In genomic region chr3:42500909-42501308, GRCh38 we compare ENCODE assay signal across 9 cellular contexts. TPM values are rescaled to one million over a fixed set of nuclear protein-coding genes. Genes with fewer than 3 reads are reported as not detected.
DNase-seq lines count a peak whose midpoint lies in the region; ATAC-seq, FAIRE-seq and TF ChIP-seq lines count a peak whose summit lies in the region.
"Had no signal": no experiment of that assay in that cellular context is flagged by ENCODE, and none has a peak within 500 bp of the region (broad histone marks: within the 10 kb centered on the region; RNA-seq: fewer than 3 reads in every experiment).

No MANE protein-coding gene starts in this region.

- H3K27ac Mint-ChIP-seq in activated naive CD8-positive, alpha-beta T cell treated with anti-CD3 and anti-CD28 coated beads, Interleukin-2, amount 50 U/mL, for 24 hours, result no peak overlapping the region
- peak overlapping the region in 3 of 9 donors; percentile 51 to 81 (median 56) for H3K27ac Mint-ChIP-seq in naive thymus-derived CD4-positive, alpha-beta T cell

- H3K27ac ChIP-seq in HepG2 (ENCODE audit: extremely low read length, insufficient read depth, low read length) (no peak overlapping the region), right lobe of liver (no peak overlapping the region)
- no peak overlapping the region for H3K27ac ChIP-seq in naive thymus-derived CD4-positive, alpha-beta T cell (ENCODE audit: low read depth, low read length)

- H3K4me3 ChIP-seq in HepG2 (replicated peaks in 1 of 3; ENCODE audit: insufficient read depth in 1 of 3, low read depth in 2 of 3, low read length in 3 of 3) (no peak overlapping the region; a peak in 1 of 6 replicates), right lobe of liver (no peak overlapping the region)
- no peak overlapping the region for H3K4me3 ChIP-seq in naive thymus-derived CD4-positive, alpha-beta T cell (ENCODE audit: low read length)

- H3K9me3 Mint-ChIP-seq in activated naive CD8-positive, alpha-beta T cell treated with anti-CD3 and anti-CD28 coated beads, Interleukin-2, amount 50 U/mL, for 24 hours, result no peaks in the 10 kb centered on the region
- H3K9me3 Mint-ChIP-seq in naive thymus-derived CD4-positive, alpha-beta T cell, result no peaks in the 10 kb centered on the region

- CTCF ChIA-PET in HepG2 (lab: Yijun Ruan, JAX; ENCODE audit: low intra/inter-chr PET ratio, low total read pairs), result interaction anchor here (0.6 to 1.9 kb wide), 2 partner anchors 46 to 71 kb away, joined by 3 to 6 read pairs; no protein-coding TSS in a partner anchor
- CTCF ChIA-PET in naive thymus-derived CD4-positive, alpha-beta T cell (lab: Charles Lee), result interaction anchor here (0.6 to 3.4 kb wide), 18 partner anchors 9 to 269 kb away, joined by 3 to 136 read pairs (median 8); no protein-coding TSS in a partner anchor

- H3K27me3 ChIP-seq in HepG2 (ENCODE audit: control insufficient read depth in 1 of 2, insufficient read depth in 2 of 2, low read length in 2 of 2) (peaks cover 10 to 60% of the 10 kb centered on the region in 2 experiments; a peak in 4 of 5 replicates), right lobe of liver (no peaks in the 10 kb centered on the region)
- peaks cover 0 to 5% of the 10 kb centered on the region in 2 donors for H3K27me3 ChIP-seq in naive thymus-derived CD4-positive, alpha-beta T cell (ENCODE audit: control insufficient read depth in 2 of 2, insufficient read depth in 2 of 2, low read length in 2 of 2)

- H3K36me3 Mint-ChIP-seq in activated naive CD8-positive, alpha-beta T cell treated with anti-CD3 and anti-CD28 coated beads, Interleukin-2, amount 50 U/mL, for 24 hours (ENCODE audit: low read depth), result no peaks in the 10 kb centered on the region
- no peaks in the 10 kb centered on the region for H3K36me3 Mint-ChIP-seq in naive thymus-derived CD4-positive, alpha-beta T cell

- H3K36me3 ChIP-seq in HepG2 (replicated peaks in 1 of 2; ENCODE audit: control insufficient read depth in 1 of 2, insufficient read depth in 2 of 2, low read length in 2 of 2), result no peaks in the 10 kb centered on the region
- no peaks in the 10 kb centered on the region for H3K36me3 ChIP-seq in right lobe of liver
- H3K36me3 ChIP-seq in naive thymus-derived CD4-positive, alpha-beta T cell (ENCODE audit: control insufficient read depth in 2 of 3, insufficient read depth in 3 of 3, low read length in 3 of 3), result no peaks in the 10 kb centered on the region

- in situ Hi-C loops in HepG2 (cut with HindIII; ENCODE audit: extremely low pct_ligation_motif_present, low pct_unique_long_range_greater_than_20kb), result no loop called here

- no peak for TF ChIP-seq EP300 in HepG2 (IDR thresholded peaks at IDR 0.05; ENCODE audit: low read depth in 2 of 2, low read length in 2 of 2)
- TF ChIP-seq EP300 in HepG2 (CRISPR knock-in tag; IDR thresholded peaks at IDR 0.05; ENCODE audit: borderline replicate concordance), result no peak

- no peak for FAIRE-seq in HepG2 (lab: Jason Lieb, UNC)

- TF ChIP-seq CTCF in HepG2 (CRISPR knock-in tag; IDR thresholded peaks at IDR 0.05) (no peak), right lobe of liver (IDR thresholded peaks at IDR 0.05) (no peak)

- POLR2A ChIA-PET in HepG2 (lab: Yijun Ruan, JAX), result no interaction called here
- POLR2A ChIA-PET in naive thymus-derived CD4-positive, alpha-beta T cell (lab: Charles Lee), result interaction anchor here (0.5 to 5.1 kb wide), 7 partner anchors 11 to 58 kb away, joined by 3 to 82 read pairs (median 12); no protein-coding TSS in a partner anchor

- 4% methylated on average over 4 of the region's 4 CpGs for WGBS in HepG2 (ENCODE audit: low lambda C conversion rate)
- WGBS in right lobe of liver (ENCODE audit: insufficient coverage, low coverage, low lambda C conversion rate, missing lambda C conversion rate), result 46% methylated on average over 3 of the region's 4 CpGs

- peaks cover 23% of the 10 kb centered on the region for H3K27me3 Mint-ChIP-seq in activated naive CD8-positive, alpha-beta T cell treated with anti-CD3 and anti-CD28 coated beads, Interleukin-2, amount 50 U/mL, for 24 hours
- H3K27me3 Mint-ChIP-seq in naive thymus-derived CD4-positive, alpha-beta T cell, result peaks cover 18 to 65% (median 27%) of the 10 kb centered on the region in 5 donors

- H3K9ac ChIP-seq in HepG2 (ENCODE audit: insufficient read depth, low read depth, low read length), result no peak overlapping the region

- no TSS peak for BruUV-seq in HepG2 (replicated peaks; lab: Mats Ljungman, UMichigan)

- H3K4me3 Mint-ChIP-seq in activated naive CD8-positive, alpha-beta T cell treated with anti-CD3 and anti-CD28 coated beads, Interleukin-2, amount 50 U/mL, for 24 hours, result peak overlapping the region; percentile 41
- H3K4me3 Mint-ChIP-seq in naive thymus-derived CD4-positive, alpha-beta T cell, result peak overlapping the region; percentile 60 to 98 (median 84)

- H3K4me1 ChIP-seq in HepG2 (ENCODE audit: insufficient read depth, low read length) (peaks cover 25% of the 10 kb centered on the region), right lobe of liver (peaks cover 0 to 10% (median 5%) of the 10 kb centered on the region in 4 donors)
- peaks cover 0 to 24% of the 10 kb centered on the region in 2 donors for H3K4me1 ChIP-seq in naive thymus-derived CD4-positive, alpha-beta T cell (ENCODE audit: control insufficient read depth in 2 of 2, insufficient read depth in 2 of 2, low read length in 2 of 2)

- H3K4me2 ChIP-seq in HepG2 (ENCODE audit: low read depth, low read length), result peak overlapping the region; percentile 84; the same call in 1 of the 2 replicates

- no peak for TF ChIP-seq RAD21 in HepG2 (CRISPR knock-in tag; IDR thresholded peaks at IDR 0.05)

- H2AFZ ChIP-seq in HepG2 (ENCODE audit: low read length), result no peak overlapping the region

- peaks cover 18% of the 10 kb centered on the region for H3K4me1 Mint-ChIP-seq in activated naive CD8-positive, alpha-beta T cell treated with anti-CD3 and anti-CD28 coated beads, Interleukin-2, amount 50 U/mL, for 24 hours
- H3K4me1 Mint-ChIP-seq in naive thymus-derived CD4-positive, alpha-beta T cell, result peaks cover 26 to 46% (median 33%) of the 10 kb centered on the region in 7 donors

- TF ChIP-seq POLR2A in HepG2 (IDR thresholded peaks at IDR 0.05; ENCODE audit: insufficient read depth in 1 of 2, low read depth in 2 of 2, low read length in 2 of 2) (no peak), right lobe of liver (IDR thresholded peaks at IDR 0.05) (no peak)

- H3K9me3 ChIP-seq in HepG2 (ENCODE audit: low read length) (no peaks in the 10 kb centered on the region), right lobe of liver (no peaks in the 10 kb centered on the region)
- no peaks in the 10 kb centered on the region for H3K9me3 ChIP-seq in naive thymus-derived CD4-positive, alpha-beta T cell (ENCODE audit: control insufficient read depth in 2 of 3, low read length in 3 of 3)

- DNase-seq in HepG2 (ENCODE audit: low spot score) (no peak), right lobe of liver (no peak), HPDE6-E6E7 (ENCODE audit: extremely low spot score) (no peak), NCI-H2081 treated with DMSO at 0.1 percent for 48 hours (lab: John Stamatoyannopoulos, UW) (no peak), ecto neural progenitor cell (ENCODE audit: low spot score) (no peak), DMS 273 treated with DMSO at 0.1 percent for 48 hours (lab: John Stamatoyannopoulos, UW) (no peak)
- DNase-seq in activated naive CD8-positive, alpha-beta T cell treated with anti-CD3 and anti-CD28 coated beads, Interleukin-2, amount 50 U/mL, for 24 hours, result no peak
- no peak for DNase-seq in naive thymus-derived CD4-positive, alpha-beta T cell
- DNase-seq: NCI-H1048 had no signal

- no peak for ATAC-seq in HepG2
- no peak for ATAC-seq in right lobe of liver
- no peak for ATAC-seq in activated naive CD8-positive, alpha-beta T cell treated with anti-CD3 and anti-CD28 coated beads, Interleukin-2, amount 50 U/mL, for 24 hours
- no peak for ATAC-seq in naive thymus-derived CD4-positive, alpha-beta T cell

- no peaks in the 10 kb centered on the region for H3K79me2 ChIP-seq in HepG2 (ENCODE audit: insufficient read depth, low read length)

- no peaks in the 10 kb centered on the region for H4K20me1 ChIP-seq in HepG2 (ENCODE audit: insufficient read depth, low read length)

- intact Hi-C loops in HepG2 (cut with micrococcal nuclease; ENCODE audit: unreplicated experiment) (loop anchor here (5.0 kb wide), 1 partner anchor 41 kb away; no protein-coding TSS in a partner anchor), right lobe of liver (cut with DNase I) (no loop called here)
- intact Hi-C loops in naive thymus-derived CD4-positive, alpha-beta T cell (cut with micrococcal nuclease), result loop anchor here (1.0 to 10.0 kb wide), 6 partner anchors 35 to 486 kb away; partner anchors contain the start of gene ZBTB47 (in 1 of the 2)

TF ChIP-seq in HepG2, 621 proteins besides CTCF, POLR2A, EP300 and RAD21 (continues in another document):
- TF ChIP-seq EZH2 (conservative IDR thresholded peaks at IDR 0.05; ENCODE audit: low read depth, low read length), result 0 out of 2 replicates have a peak, but pooled peaks have one; percentile 28

RNA-seq across cellular contexts. Expression of gene VIPR1, which starts 1.5 kb away (rescaled TPM):
- total RNA-seq in HepG2 (2016; rRNA removed; fragmentation: Illumina TruSeq; extraction: Trizol) (0.04 TPM in 1 of 2 replicates, not detected in the other), right lobe of liver (10 to 100 TPM in 5 of 6 experiments, 1 to 10 TPM in 1; 1.9 to 34.5 (median 18.2) TPM)
- not detected in 2 replicates for total RNA-seq in HepG2 (2016; cell fraction: cytosol; rRNA removed; fragmentation: Illumina TruSeq; extraction: Trizol; ENCODE audit: low read depth)
- total RNA-seq in HepG2 (2016; cell fraction: insoluble cytoplasmic fraction; rRNA removed; fragmentation: Illumina TruSeq; extraction: Trizol), result 0.19 TPM in 1 of 2 replicates, not detected in the other
- 0.12 TPM in 1 of 2 replicates, not detected in the other for total RNA-seq in HepG2 (2016; cell fraction: membrane; rRNA removed; fragmentation: Illumina TruSeq; extraction: Trizol)
- total RNA-seq in HepG2 (2016; cell fraction: nucleus; rRNA removed; fragmentation: Illumina TruSeq; extraction: Trizol), result not detected in 2 replicates
- polyA plus RNA-seq in HepG2 (2011; rRNA removed), result 0.07 and 0.11 TPM in 2 replicates
- 0.04 TPM in 2 replicates for polyA plus RNA-seq in HepG2 (2011; cell fraction: cytosol; rRNA removed)
- polyA plus RNA-seq in HepG2 (2011; cell fraction: nucleus; rRNA removed), result 0.27 and 0.29 TPM in 2 replicates
- polyA plus RNA-seq in HepG2 (2012), result 0.30 TPM in 1 of 2 replicates, not detected in the other
- polyA plus RNA-seq in HepG2 (2016; cell fraction: cytosol; fragmentation: Illumina TruSeq; extraction: Trizol; ENCODE audit: low read depth), result 0.03 TPM in 1 of 2 replicates, not detected in the other
- not detected in 2 replicates for polyA plus RNA-seq in HepG2 (2016; cell fraction: insoluble cytoplasmic fraction; fragmentation: Illumina TruSeq; extraction: Trizol; ENCODE audit: low read depth)
- polyA plus RNA-seq in HepG2 (2016; cell fraction: membrane; fragmentation: Illumina TruSeq; extraction: Trizol; ENCODE audit: low read depth), result not detected in 2 replicates
- not detected in 2 replicates for polyA plus RNA-seq in HepG2 (2016; cell fraction: nucleus; fragmentation: Illumina TruSeq; extraction: Trizol; ENCODE audit: insufficient read depth, low read depth)
- 0.86 TPM in 1 of 2 replicates, not detected in the other for polyA minus RNA-seq in HepG2 (2011; rRNA and poly(A)+ RNA removed; ENCODE audit: low replicate concordance)
- not detected in 2 replicates for polyA minus RNA-seq in HepG2 (2011; cell fraction: cytosol; rRNA and poly(A)+ RNA removed)
- 0.12 TPM in 1 of 2 replicates, not detected in the other for polyA minus RNA-seq in HepG2 (2011; cell fraction: nucleus; rRNA and poly(A)+ RNA removed)
- 100 to 1,000 TPM in 2 of 5 experiments, 10 to 100 TPM in 2, 1 to 10 TPM in 1; 8.0 to 133 (median 70.5) TPM for total RNA-seq in naive thymus-derived CD4-positive, alpha-beta T cell
- polyA plus RNA-seq in naive thymus-derived CD4-positive, alpha-beta T cell, result 10 to 100 TPM; 30.5 to 44.8 TPM

Comparison
In these comparisons a context has a peak if more than half of its experiments do, and no peak if none do; other contexts are left out.
1. intact Hi-C loops: an anchor here in HepG2 (5.0 kb wide) and naive thymus-derived CD4-positive, alpha-beta T cell (1.0 to 10.0 kb wide); none called in right lobe of liver.